15 cellular contexts compared by ENCODE assay signal in the genomic region with DNA sequence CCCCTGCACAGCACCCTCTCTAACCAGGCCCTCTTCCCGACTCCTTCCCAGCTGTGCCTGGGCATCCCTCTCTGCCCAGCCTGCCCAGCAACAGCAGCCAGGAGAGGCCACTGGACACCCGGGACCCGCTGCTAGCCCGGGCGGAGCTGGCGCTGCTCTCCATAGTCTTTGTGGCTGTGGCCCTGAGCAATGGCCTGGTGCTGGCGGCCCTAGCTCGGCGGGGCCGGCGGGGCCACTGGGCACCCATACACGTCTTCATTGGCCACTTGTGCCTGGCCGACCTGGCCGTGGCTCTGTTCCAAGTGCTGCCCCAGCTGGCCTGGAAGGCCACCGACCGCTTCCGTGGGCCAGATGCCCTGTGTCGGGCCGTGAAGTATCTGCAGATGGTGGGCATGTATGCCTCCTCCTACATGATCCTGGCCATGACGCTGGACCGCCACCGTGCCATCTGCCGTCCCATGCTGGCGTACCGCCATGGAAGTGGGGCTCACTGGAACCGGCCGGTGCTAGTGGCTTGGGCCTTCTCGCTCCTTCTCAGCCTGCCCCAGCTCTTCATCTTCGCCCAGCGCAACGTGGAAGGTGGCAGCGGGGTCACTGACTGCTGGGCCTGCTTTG. TPM values are rescaled to one million over a fixed set of nuclear protein-coding genes. Genes with fewer than 3 reads are reported as not detected.
DNase-seq lines count a peak whose midpoint lies in the region; ATAC-seq lines count a peak whose summit lies in the region.
"Had no signal": no experiment of that assay in that cellular context is flagged by ENCODE, and none has a peak within 500 bp of the region (broad histone marks: within the 10 kb centered on the region; RNA-seq: fewer than 3 reads in every experiment).

No MANE protein-coding gene starts in this region.

- H3K4me1 Mint-ChIP-seq in activated T-helper 17 cell treated with anti-CD3 and anti-CD28 coated beads, Interleukin-2, amount 50 U/mL, for 72 hours: peaks cover 24% of the 10 kb centered on the region
- peaks cover 27 to 56% (median 51%) of the 10 kb centered on the region in 4 donors for H3K4me1 Mint-ChIP-seq in naive thymus-derived CD8-positive, alpha-beta T cell

- H4K20me1 ChIP-seq in BLaER1: peaks cover 50% of the 10 kb centered on the region

- peaks cover 72% of the 10 kb centered on the region for H3K4me1 ChIP-seq in BLaER1
- H3K4me1 ChIP-seq: right lobe of liver had no signal

- H3K27ac ChIP-seq in BLaER1: 0 out of 2 replicates have a peak overlapping the region, but pooled peaks have one; percentile 9
- H3K27ac ChIP-seq: PC-9, right lobe of liver had no signal

- no peak overlapping the region for H3K4me3 ChIP-seq in BLaER1
- H3K4me3 ChIP-seq: mucosa of descending colon, PC-9, right lobe of liver had no signal

- no peaks in the 10 kb centered on the region for H3K27me3 Mint-ChIP-seq in activated T-helper 17 cell treated with anti-CD3 and anti-CD28 coated beads, Interleukin-2, amount 50 U/mL, for 72 hours
- H3K27me3 Mint-ChIP-seq in naive thymus-derived CD8-positive, alpha-beta T cell: no peaks in the 10 kb centered on the region
- H3K27me3 Mint-ChIP-seq: stimulated activated naive CD8-positive, alpha-beta T cell treated with anti-CD3 and anti-CD28 coated beads, Interleukin-15, amount 100 ng/mL, for 72 hours had no signal

- DNase-seq in COLO668 (lab: John Stamatoyannopoulos, UW; ENCODE audit: unreplicated experiment) (peak; percentile 21), NCI-H1930 (lab: John Stamatoyannopoulos, UW) (no peak)
- DNase-seq in naive thymus-derived CD8-positive, alpha-beta T cell: no peak
- no peak for DNase-seq in activated CD4-positive, alpha-beta T cell treated with anti-CD3 and anti-CD28 coated beads for 48 hours
- DNase-seq in activated naive CD4-positive, alpha-beta T cell treated with anti-CD3 and anti-CD28 coated beads, Interleukin-2, amount 50 U/mL, for 72 hours (ENCODE audit: low spot score in 2 of 2): no peak
- DNase-seq: activated CD4-positive, alpha-beta T cell treated with anti-CD3 and anti-CD28 coated beads for 1 hour; activated naive CD4-positive, alpha-beta T cell treated with Interleukin-2 at 50 U/mL for 16 hours; AML-193; mucosa of descending colon; NCI-H69; PC-9; right lobe of liver; stimulated activated naive CD8-positive, alpha-beta T cell treated with anti-CD3 and anti-CD28 coated beads, Interleukin-15, amount 100 ng/mL, for 72 hours had no signal

- H3K9ac ChIP-seq in BLaER1: no peak overlapping the region

- peaks cover 61% of the 10 kb centered on the region for H3K27me3 ChIP-seq in BLaER1
- H3K27me3 ChIP-seq: right lobe of liver had no signal

- H3K9me3 ChIP-seq in BLaER1: no peaks in the 10 kb centered on the region; the same call in 1 of the 2 replicates
- H3K9me3 ChIP-seq: mucosa of descending colon, right lobe of liver had no signal

- POLR2A ChIA-PET in naive thymus-derived CD8-positive, alpha-beta T cell (lab: Charles Lee): interaction anchor here (1.2 to 11.6 kb wide), 5 partner anchors 10 to 111 kb away, joined by 3 to 144 read pairs (median 4); partner anchors contain the start of genes ARHGAP4, IDH3G, RENBP and SSR4

- peaks cover 20% of the 10 kb centered on the region for H3K36me3 ChIP-seq in BLaER1
- H3K36me3 ChIP-seq: right lobe of liver had no signal

- no peak overlapping the region for H3K4me3 Mint-ChIP-seq in activated T-helper 17 cell treated with anti-CD3 and anti-CD28 coated beads, Interleukin-2, amount 50 U/mL, for 72 hours
- peak overlapping the region in 3 of 10 donors; percentile 3 to 52 (median 34) for H3K4me3 Mint-ChIP-seq in naive thymus-derived CD8-positive, alpha-beta T cell

- ATAC-seq in activated T-helper 17 cell treated with anti-CD3 and anti-CD28 coated beads, Interleukin-2, amount 50 U/mL, for 72 hours (replicated peaks): no peak
- ATAC-seq in naive thymus-derived CD8-positive, alpha-beta T cell: no peak
- ATAC-seq in activated naive CD4-positive, alpha-beta T cell treated with anti-CD3 and anti-CD28 coated beads, Interleukin-2, amount 50 U/mL, for 72 hours: no peak

- no peaks in the 10 kb centered on the region for H3K9me3 Mint-ChIP-seq in activated T-helper 17 cell treated with anti-CD3 and anti-CD28 coated beads, Interleukin-2, amount 50 U/mL, for 72 hours
- H3K9me3 Mint-ChIP-seq in naive thymus-derived CD8-positive, alpha-beta T cell: no peaks in the 10 kb centered on the region
- no peaks in the 10 kb centered on the region for H3K9me3 Mint-ChIP-seq in activated naive CD4-positive, alpha-beta T cell treated with anti-CD3 and anti-CD28 coated beads, Interleukin-2, amount 50 U/mL, for 72 hours
- H3K9me3 Mint-ChIP-seq: stimulated activated naive CD8-positive, alpha-beta T cell treated with anti-CD3 and anti-CD28 coated beads, Interleukin-15, amount 100 ng/mL, for 72 hours had no signal

- peaks cover 4% of the 10 kb centered on the region for H3K36me3 Mint-ChIP-seq in activated T-helper 17 cell treated with anti-CD3 and anti-CD28 coated beads, Interleukin-2, amount 50 U/mL, for 72 hours (ENCODE audit: low read depth)
- peaks cover 0 to 12% (median 0%) of the 10 kb centered on the region in 3 donors for H3K36me3 Mint-ChIP-seq in naive thymus-derived CD8-positive, alpha-beta T cell
- H3K36me3 Mint-ChIP-seq in activated naive CD4-positive, alpha-beta T cell treated with anti-CD3 and anti-CD28 coated beads, Interleukin-2, amount 50 U/mL, for 72 hours: no peaks in the 10 kb centered on the region

- H3K27ac Mint-ChIP-seq in activated T-helper 17 cell treated with anti-CD3 and anti-CD28 coated beads, Interleukin-2, amount 50 U/mL, for 72 hours: peak overlapping the region; percentile 28
- peak overlapping the region in 9 of 10 donors; percentile 26 to 87 (median 82) for H3K27ac Mint-ChIP-seq in naive thymus-derived CD8-positive, alpha-beta T cell
- peak overlapping the region in 1 of 2 donors; percentile 65 for H3K27ac Mint-ChIP-seq in activated naive CD4-positive, alpha-beta T cell treated with anti-CD3 and anti-CD28 coated beads, Interleukin-2, amount 50 U/mL, for 72 hours

- no peak overlapping the region for H3K4me2 ChIP-seq in BLaER1
- H3K4me2 ChIP-seq: PC-9 had no signal

RNA-seq across cellular contexts. Expression of gene AVPR2, which starts 1.1 kb away (rescaled TPM):
- total RNA-seq in activated T-helper 17 cell treated with anti-CD3 and anti-CD28 coated beads, Interleukin-2, amount 50 U/mL, for 72 hours: under 1 TPM in 1 of 2 donors, not detected in 1; 0.32 TPM
- total RNA-seq in naive thymus-derived CD8-positive, alpha-beta T cell: not detected
- polyA plus RNA-seq in naive thymus-derived CD8-positive, alpha-beta T cell: not detected
- not detected for total RNA-seq in activated naive CD4-positive, alpha-beta T cell treated with anti-CD3 and anti-CD28 coated beads, Interleukin-2, amount 50 U/mL, for 72 hours

RNA-seq across cellular contexts. Expression of gene L1CAM, which starts 19.6 kb away (rescaled TPM):
- 1 to 10 TPM; 2.3 to 2.4 TPM for total RNA-seq in activated T-helper 17 cell treated with anti-CD3 and anti-CD28 coated beads, Interleukin-2, amount 50 U/mL, for 72 hours
- total RNA-seq in naive thymus-derived CD8-positive, alpha-beta T cell: under 1 TPM; 0.16 to 0.23 TPM
- not detected for polyA plus RNA-seq in naive thymus-derived CD8-positive, alpha-beta T cell
- total RNA-seq in activated naive CD4-positive, alpha-beta T cell treated with anti-CD3 and anti-CD28 coated beads, Interleukin-2, amount 50 U/mL, for 72 hours: 1 to 10 TPM; 1.1 to 1.8 TPM

RNA-seq across cellular contexts. Expression of gene ARHGAP4, which starts 20.5 kb away (rescaled TPM):
- 100 to 1,000 TPM; 105 to 147 TPM for total RNA-seq in activated T-helper 17 cell treated with anti-CD3 and anti-CD28 coated beads, Interleukin-2, amount 50 U/mL, for 72 hours
- 100 to 1,000 TPM; 324 to 353 TPM for total RNA-seq in naive thymus-derived CD8-positive, alpha-beta T cell
- polyA plus RNA-seq in naive thymus-derived CD8-positive, alpha-beta T cell: 100 to 1,000 TPM in 1 of 3 donors, 10 to 100 TPM in 2; 58.9 to 112 (median 96.6) TPM
- total RNA-seq in activated naive CD4-positive, alpha-beta T cell treated with anti-CD3 and anti-CD28 coated beads, Interleukin-2, amount 50 U/mL, for 72 hours: 100 to 1,000 TPM in 1 of 2 donors, 10 to 100 TPM in 1; 90.0 to 138 TPM

RNA-seq across cellular contexts. Expression of gene NAA10, which starts 29.2 kb away (rescaled TPM):
- 100 to 1,000 TPM in 1 of 2 donors, 10 to 100 TPM in 1; 74.7 to 146 TPM for total RNA-seq in activated T-helper 17 cell treated with anti-CD3 and anti-CD28 coated beads, Interleukin-2, amount 50 U/mL, for 72 hours
- 10 to 100 TPM; 72.1 to 80.8 TPM for total RNA-seq in naive thymus-derived CD8-positive, alpha-beta T cell
- 10 to 100 TPM; 66.8 to 73.3 (median 71.3) TPM for polyA plus RNA-seq in naive thymus-derived CD8-positive, alpha-beta T cell
- 100 to 1,000 TPM in 1 of 2 donors, 10 to 100 TPM in 1; 97.9 to 129 TPM for total RNA-seq in activated naive CD4-positive, alpha-beta T cell treated with anti-CD3 and anti-CD28 coated beads, Interleukin-2, amount 50 U/mL, for 72 hours

RNA-seq across cellular contexts. Expression of gene RENBP, which starts 38.9 kb away (rescaled TPM):
- total RNA-seq in activated T-helper 17 cell treated with anti-CD3 and anti-CD28 coated beads, Interleukin-2, amount 50 U/mL, for 72 hours: 1 to 10 TPM; 4.7 to 4.9 TPM
- total RNA-seq in naive thymus-derived CD8-positive, alpha-beta T cell: 10 to 100 TPM; 17.8 to 18.2 TPM
- under 1 TPM; 0.49 to 0.96 (median 0.73) TPM for polyA plus RNA-seq in naive thymus-derived CD8-positive, alpha-beta T cell
- 10 to 100 TPM; 14.8 to 16.1 TPM for total RNA-seq in activated naive CD4-positive, alpha-beta T cell treated with anti-CD3 and anti-CD28 coated beads, Interleukin-2, amount 50 U/mL, for 72 hours
